ENCODE assay signal across 18 cellular contexts in genomic region chr1:85607913-85608250, GRCh38. TPM values are rescaled to one million over a fixed set of nuclear protein-coding genes. Genes with fewer than 3 reads are reported as not detected.
DNase-seq lines count a peak whose midpoint lies in the region; ATAC-seq and TF ChIP-seq lines count a peak whose summit lies in the region.
"Had no signal": no experiment of that assay in that cellular context is flagged by ENCODE, and none has a peak within 500 bp of the region (broad histone marks: within the 10 kb centered on the region; RNA-seq: fewer than 3 reads in every experiment).

No MANE protein-coding gene starts in this region.

- no peaks in the 10 kb centered on the region for H3K36me3 Mint-ChIP-seq in osteocyte (ENCODE audit: unreplicated experiment)
- H3K36me3 Mint-ChIP-seq: natural killer cell treated with Interleukin-12 subunit alpha and Interleukin-12 subunit beta and Interleukin-15 and Interleukin-18, amount 100 ng/mL, for 72 hours had no signal

- peaks cover 48% of the 10 kb centered on the region for H3K4me1 ChIP-seq in ES-I3 (ENCODE audit: insufficient read depth, low read length)
- peaks cover 0 to 17% (median 11%) of the 10 kb centered on the region in 9 donors for H3K4me1 ChIP-seq in heart right ventricle

- POLR2A ChIA-PET in RWPE1 (lab: Yijun Ruan, JAX; ENCODE audit: low non-redundant PET), result interaction anchor here (0.5 to 1.1 kb wide), 2 partner anchors 23 to 331 kb away, joined by 3 to 4 read pairs; partner anchors contain the start of gene BCL10

- no peak overlapping the region for H3K4me3 Mint-ChIP-seq in osteocyte (ENCODE audit: unreplicated experiment)
- H3K4me3 Mint-ChIP-seq: B cell; IgD-negative memory B cell; natural killer cell treated with Interleukin-12 subunit alpha and Interleukin-12 subunit beta and Interleukin-15 and Interleukin-18, amount 100 ng/mL, for 72 hours had no signal

- ATAC-seq in HG03135 (IDR thresholded peaks at IDR 0.05; ENCODE audit: unreplicated experiment), result no peak
- ATAC-seq in HG03457 (IDR thresholded peaks at IDR 0.05; ENCODE audit: unreplicated experiment), result no peak
- ATAC-seq in heart right ventricle, result no peak
- ATAC-seq: natural killer cell treated with Interleukin-12 subunit alpha and Interleukin-12 subunit beta and Interleukin-15 and Interleukin-18, amount 100 ng/mL, for 72 hours had no signal

- H3K27me3 Mint-ChIP-seq in osteocyte (ENCODE audit: unreplicated experiment), result no peaks in the 10 kb centered on the region
- H3K27me3 Mint-ChIP-seq: B cell had no signal

- peaks cover 88% of the 10 kb centered on the region for H3K4me1 Mint-ChIP-seq in osteocyte (ENCODE audit: unreplicated experiment)
- H3K4me1 Mint-ChIP-seq: B cell, IgD-negative memory B cell had no signal

- H3K4me3 ChIP-seq in heart right ventricle, result no peak overlapping the region
- H3K4me3 ChIP-seq: ascending aorta, left ventricle myocardium inferior had no signal

- 84 to 96% methylated on average over 4 of the region's 4 CpGs for WGBS in heart right ventricle, 2 donors

- H3K27me3 ChIP-seq in heart right ventricle, result no peaks in the 10 kb centered on the region
- H3K27me3 ChIP-seq: ascending aorta had no signal

- TF ChIP-seq CTCF in RWPE1 (conservative IDR thresholded peaks at IDR 0.05; ENCODE audit: low read depth) (no peak), osteocyte (IDR thresholded peaks at IDR 0.05) (no peak), heart right ventricle (IDR thresholded peaks at IDR 0.05) (no peak)

- no peaks in the 10 kb centered on the region for H3K9me3 Mint-ChIP-seq in osteocyte (ENCODE audit: unreplicated experiment)
- H3K9me3 Mint-ChIP-seq: IgD-negative memory B cell had no signal

- H3K27ac ChIP-seq in RWPE1 (peak overlapping the region; percentile 84), heart right ventricle (no peak overlapping the region)
- H3K27ac ChIP-seq: left ventricle myocardium inferior had no signal

- CTCF ChIA-PET in RWPE1 (lab: Yijun Ruan, JAX), result no interaction called here

- H3K9ac ChIP-seq in ES-I3 (ENCODE audit: low read depth, low read length), result peak overlapping the region; percentile 9; the same call in 1 of the 2 replicates

- H3K27ac Mint-ChIP-seq in osteocyte (ENCODE audit: unreplicated experiment), result peak overlapping the region; percentile 91
- H3K27ac Mint-ChIP-seq: B cell; natural killer cell treated with Interleukin-12 subunit alpha and Interleukin-12 subunit beta and Interleukin-15 and Interleukin-18, amount 100 ng/mL, for 72 hours had no signal

- intact Hi-C loops in heart right ventricle (cut with DNase I), result loop anchor here in 1 of 10 donors (10.0 kb wide), 1 partner anchor 57 kb away; no protein-coding TSS in a partner anchor

- DNase-seq in RWPE1 (ENCODE audit: low spot score) (no peak), fibroblast of peridontal ligament (ENCODE audit: extremely low read depth) (peak; percentile 12), osteocyte (ENCODE audit: extremely low spot score, unreplicated experiment) (no peak), DMS 273 treated with DMSO at 0.1 percent for 48 hours (lab: John Stamatoyannopoulos, UW) (no peak), heart right ventricle (no peak)
- DNase-seq: activated CD4-positive, CD25-positive, alpha-beta regulatory T cell treated with anti-CD3 and anti-CD28 coated beads, Interleukin-2, amount 50 U/mL, for 72 hours; activated gamma-delta T cell treated with Interleukin-2 at 50 U/mL for 16 hours; left ventricle myocardium inferior; NCI-H2171; retina; T-helper 2 cell had no signal

- H3K9me3 ChIP-seq in ES-I3 (ENCODE audit: control insufficient read depth, insufficient read depth, low read length) (no peaks in the 10 kb centered on the region), heart right ventricle (no peaks in the 10 kb centered on the region)
- H3K9me3 ChIP-seq: ascending aorta, left ventricle myocardium inferior had no signal

- H3K36me3 ChIP-seq in ES-I3 (ENCODE audit: insufficient read depth, low read length), result no peaks in the 10 kb centered on the region; the same call in 1 of the 2 replicates
- H3K36me3 ChIP-seq in heart right ventricle, result no peaks in the 10 kb centered on the region
- H3K36me3 ChIP-seq: ascending aorta, left ventricle myocardium inferior had no signal

RNA-seq across cellular contexts. Expression of gene CCN1, which starts 27.3 kb away (rescaled TPM):
- total RNA-seq in osteocyte (412 and 526 TPM in 2 replicates), heart right ventricle (1,000 to 10,000 TPM in 1 of 10 donors, 100 to 1,000 TPM in 1, 10 to 100 TPM in 8; 28.3 to 1,074 (median 62.8) TPM)
- 100 to 1,000 TPM in 1 of 2 donors, 10 to 100 TPM in 1; 27.4 to 157 TPM for polyA plus RNA-seq in heart right ventricle
- total RNA-seq: B cell; natural killer cell treated with Interleukin-12 subunit alpha and Interleukin-12 subunit beta and Interleukin-15 and Interleukin-18, amount 100 ng/mL, for 72 hours had no signal
- polyA plus RNA-seq: IgD-negative memory B cell had no signal
